In genomic region chr6:15897063-15897934, GRCh38 we compare ENCODE assay signal across 11 cellular contexts.
DNase-seq lines count a peak whose midpoint lies in the region; ATAC-seq and TF ChIP-seq lines count a peak whose summit lies in the region.
"Had no signal": no experiment of that assay in that cellular context is flagged by ENCODE, and none has a peak within 500 bp of the region (broad histone marks: within the 10 kb centered on the region; RNA-seq: fewer than 3 reads in every experiment).

No MANE protein-coding gene starts in this region.

- H3K27ac ChIP-seq in SU-DHL-6 (ENCODE audit: low read depth, low read length) (0 out of 2 replicates have a peak overlapping the region, but pooled peaks have one; percentile 0), sigmoid colon (peak overlapping the region; percentile 17 to 51 (median 20))

- no peaks in the 10 kb centered on the region for H3K27me3 ChIP-seq in SU-DHL-6 (ENCODE audit: low read length)
- no peaks in the 10 kb centered on the region for H3K27me3 ChIP-seq in sigmoid colon

- H3F3A ChIP-seq in SU-DHL-6 (ENCODE audit: insufficient read depth) = peaks cover 31% of the 10 kb centered on the region

- peak overlapping the region; percentile 12 for H3K9ac ChIP-seq in SU-DHL-6 (ENCODE audit: low read length)

- CTCF ChIA-PET in activated CD4-positive, alpha-beta memory T cell treated with anti-CD3 and anti-CD28 coated beads for 36 hours (lab: Charles Lee) = interaction anchor here (0.7 to 3.9 kb wide), 4 partner anchors 51 to 286 kb away, joined by 3 to 29 read pairs (median 4); partner anchors contain the start of gene MYLIP

- H3K36me3 Mint-ChIP-seq in activated CD4-positive, alpha-beta memory T cell treated with anti-CD3 and anti-CD28 coated beads for 36 hours = no peaks in the 10 kb centered on the region

- H3K27me3 Mint-ChIP-seq in activated CD4-positive, alpha-beta memory T cell treated with anti-CD3 and anti-CD28 coated beads for 36 hours = peaks cover 12% of the 10 kb centered on the region

- peaks cover 0 to 14% (median 10%) of the 10 kb centered on the region in 4 donors for H3K4me1 ChIP-seq in sigmoid colon

- H4K20me1 ChIP-seq in SU-DHL-6 (ENCODE audit: low read depth, low read length) = no peaks in the 10 kb centered on the region

- H2AFZ ChIP-seq in SU-DHL-6 (ENCODE audit: low read depth, low read length, severe bottlenecking) = peak overlapping the region; percentile 45

- DNase-seq in GM03348 (ENCODE audit: low spot score) (peak; percentile 10), left ventricle myocardium superior (no peak), sigmoid colon (no peak), kidney glomerular epithelial cell (lab: John Stamatoyannopoulos, UW) (no peak), DMS53 (lab: John Stamatoyannopoulos, UW) (no peak)
- no peak for DNase-seq in stimulated activated CD4-positive, alpha-beta T cell treated with anti-CD3 and anti-CD28 coated beads, Interleukin-2, amount 100 ng/mL, for 24 hours
- DNase-seq in activated CD4-positive, alpha-beta memory T cell treated with anti-CD3 and anti-CD28 coated beads for 36 hours = no peak
- DNase-seq: cortex of kidney, DMS79 treated with DMSO at 0.1 percent for 48 hours, NCI-H82 had no signal

- H3K4me2 ChIP-seq in SU-DHL-6 (ENCODE audit: low read depth, low read length, poor library complexity, severe bottlenecking) = peak overlapping the region; percentile 18

- TF ChIP-seq POLR2A in sigmoid colon (IDR thresholded peaks at IDR 0.05) = no peak

- intact Hi-C loops in left ventricle myocardium superior (cut with micrococcal nuclease) = no loop called here
- intact Hi-C loops in sigmoid colon (cut with DNase I) = no loop called here
- intact Hi-C loops in activated CD4-positive, alpha-beta memory T cell treated with anti-CD3 and anti-CD28 coated beads for 36 hours (cut with micrococcal nuclease) = no loop called here

- no peak overlapping the region for H3K4me3 ChIP-seq in SU-DHL-6 (ENCODE audit: insufficient read depth, low read length, poor library complexity, severe bottlenecking)
- H3K4me3 ChIP-seq in sigmoid colon = no peak overlapping the region

- H3K4me3 Mint-ChIP-seq in activated CD4-positive, alpha-beta memory T cell treated with anti-CD3 and anti-CD28 coated beads for 36 hours = no peak overlapping the region

- H3K27ac Mint-ChIP-seq in activated CD4-positive, alpha-beta memory T cell treated with anti-CD3 and anti-CD28 coated beads for 36 hours = no peak overlapping the region

- H3K9me3 Mint-ChIP-seq in activated CD4-positive, alpha-beta memory T cell treated with anti-CD3 and anti-CD28 coated beads for 36 hours = peaks cover 3% of the 10 kb centered on the region

- no peak for TF ChIP-seq EP300 in sigmoid colon (IDR thresholded peaks at IDR 0.05)

- TF ChIP-seq CTCF in SU-DHL-6 (IDR thresholded peaks at IDR 0.05; ENCODE audit: insufficient read depth, low read length, poor library complexity, severe bottlenecking) (no peak), sigmoid colon (IDR thresholded peaks at IDR 0.05) (no peak)

- POLR2A ChIA-PET in activated CD4-positive, alpha-beta memory T cell treated with anti-CD3 and anti-CD28 coated beads for 36 hours (lab: Charles Lee) = no interaction called here

- H3K79me2 ChIP-seq in SU-DHL-6 (ENCODE audit: insufficient read depth, low read length) = no peaks in the 10 kb centered on the region

- peaks cover 17% of the 10 kb centered on the region for H3K4me1 Mint-ChIP-seq in activated CD4-positive, alpha-beta memory T cell treated with anti-CD3 and anti-CD28 coated beads for 36 hours (ENCODE audit: low read depth)

- peak; percentile 92 for ATAC-seq in left ventricle myocardium superior

- H3K36me3 ChIP-seq in SU-DHL-6 (ENCODE audit: low read length) (no peaks in the 10 kb centered on the region), sigmoid colon (no peaks in the 10 kb centered on the region)

- H3K9me3 ChIP-seq in SU-DHL-6 (ENCODE audit: insufficient read depth, low read length) = no peaks in the 10 kb centered on the region
- H3K9me3 ChIP-seq in sigmoid colon = no peaks in the 10 kb centered on the region

- 48 to 72% methylated on average over 8 of the region's 8 CpGs for WGBS in sigmoid colon, 2 donors

- no peaks in the 10 kb centered on the region for H3K9me2 ChIP-seq in SU-DHL-6 (replicated peaks; ENCODE audit: insufficient read depth, low read length)
